In the genomic region with DNA sequence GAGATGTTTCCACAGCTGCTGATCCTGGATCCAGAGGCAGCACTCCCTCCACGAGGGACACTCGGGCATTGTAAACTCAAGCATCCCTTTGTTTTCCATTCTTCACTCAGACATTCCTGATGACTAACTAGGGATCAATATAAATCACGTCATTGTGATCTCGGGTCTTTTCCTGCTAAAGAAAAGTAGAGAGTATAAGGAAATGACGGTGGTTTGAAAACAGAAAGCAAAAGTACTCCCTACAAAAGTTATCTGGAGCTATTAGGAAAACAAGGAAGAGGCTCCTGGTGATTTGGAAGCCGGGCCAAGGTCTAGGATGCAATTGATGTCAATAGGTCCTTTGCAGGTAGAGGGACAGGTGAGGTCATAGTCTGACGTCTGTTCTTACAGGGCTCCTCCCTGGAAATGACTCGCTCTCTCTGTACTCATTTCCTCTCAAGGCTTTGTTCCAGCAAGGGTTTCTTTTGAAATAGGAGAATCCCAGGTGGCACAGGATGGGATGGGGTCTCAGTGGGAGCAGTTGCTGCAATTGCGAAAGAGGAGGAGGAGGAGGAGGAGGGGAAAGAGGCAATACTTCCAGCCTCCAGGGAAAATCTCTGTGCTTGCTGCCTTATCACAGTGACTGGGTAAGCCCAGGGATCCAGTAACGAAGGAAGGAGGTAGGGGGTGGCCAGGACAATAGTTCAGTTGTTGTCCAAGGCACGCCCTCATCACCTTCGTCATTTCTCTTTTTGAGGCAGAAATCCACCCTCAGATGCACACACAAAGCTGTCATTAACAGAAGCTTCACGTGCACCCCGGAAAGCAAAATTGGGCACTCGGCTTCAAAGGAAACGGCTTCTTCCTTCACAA, we compare ENCODE assay signal across 1 cellular context.
TF ChIP-seq lines count a peak whose summit lies in the region.

No MANE protein-coding gene starts in this region.

TF ChIP-seq in K562, 482 proteins besides CTCF, POLR2A, EP300 and RAD21 (continued from another document):
- TF ChIP-seq CEBPG (CRISPR knock-in tag; IDR thresholded peaks at IDR 0.05) (no peak), CEBPG (tag; conservative IDR thresholded peaks at IDR 0.05 in 1 of 2, IDR thresholded peaks at IDR 0.05 in 1 of 2) (peak; percentile 26 to 43; a peak in 2 of 4 replicates), BACH1 (tag; IDR thresholded peaks at IDR 0.05) (no peak), ZEB2 (IDR thresholded peaks at IDR 0.05) (peak; percentile 57; the same call in 1 of the 2 replicates), MXI1 (IDR thresholded peaks at IDR 0.05; ENCODE audit: low read depth, low read length) (no peak), GATAD2B (IDR thresholded peaks at IDR 0.05; ENCODE audit: borderline replicate concordance) (no peak), PHB (CRISPR knock-in tag; IDR thresholded peaks at IDR 0.05) (no peak), DACH1 (IDR thresholded peaks at IDR 0.05; ENCODE audit: partially characterized antibody) (no peak), CTBP1 (IDR thresholded peaks at IDR 0.05; ENCODE audit: borderline replicate concordance) (peak; percentile 42; the same call in 1 of the 2 replicates), THRAP3 (IDR thresholded peaks at IDR 0.05; ENCODE audit: borderline replicate concordance) (no peak)
- TF ChIP-seq, protein P1, sequence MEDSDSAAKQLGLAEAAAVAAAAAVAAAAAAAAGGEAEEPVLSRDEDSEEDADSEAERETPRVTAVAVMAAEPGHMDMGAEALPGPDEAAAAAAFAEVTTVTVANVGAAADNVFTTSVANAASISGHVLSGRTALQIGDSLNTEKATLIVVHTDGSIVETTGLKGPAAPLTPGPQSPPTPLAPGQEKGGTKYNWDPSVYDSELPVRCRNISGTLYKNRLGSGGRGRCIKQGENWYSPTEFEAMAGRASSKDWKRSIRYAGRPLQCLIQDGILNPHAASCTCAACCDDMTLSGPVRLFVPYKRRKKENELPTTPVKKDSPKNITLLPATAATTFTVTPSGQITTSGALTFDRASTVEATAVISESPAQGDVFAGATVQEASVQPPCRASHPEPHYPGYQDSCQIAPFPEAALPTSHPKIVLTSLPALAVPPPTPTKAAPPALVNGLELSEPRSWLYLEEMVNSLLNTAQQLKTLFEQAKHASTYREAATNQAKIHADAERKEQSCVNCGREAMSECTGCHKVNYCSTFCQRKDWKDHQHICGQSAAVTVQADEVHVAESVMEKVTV (CRISPR knock-in tag; IDR thresholded peaks at IDR 0.05) = no peak
- TF ChIP-seq, protein P2, sequence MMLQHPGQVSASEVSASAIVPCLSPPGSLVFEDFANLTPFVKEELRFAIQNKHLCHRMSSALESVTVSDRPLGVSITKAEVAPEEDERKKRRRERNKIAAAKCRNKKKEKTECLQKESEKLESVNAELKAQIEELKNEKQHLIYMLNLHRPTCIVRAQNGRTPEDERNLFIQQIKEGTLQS (IDR thresholded peaks at IDR 0.05) = peak; percentile 48
- TF ChIP-seq, protein P2 (CRISPR knock-in tag; conservative IDR thresholded peaks at IDR 0.05) = no peak
